ENCODE assay signal across 1 cellular context in the genomic region with DNA sequence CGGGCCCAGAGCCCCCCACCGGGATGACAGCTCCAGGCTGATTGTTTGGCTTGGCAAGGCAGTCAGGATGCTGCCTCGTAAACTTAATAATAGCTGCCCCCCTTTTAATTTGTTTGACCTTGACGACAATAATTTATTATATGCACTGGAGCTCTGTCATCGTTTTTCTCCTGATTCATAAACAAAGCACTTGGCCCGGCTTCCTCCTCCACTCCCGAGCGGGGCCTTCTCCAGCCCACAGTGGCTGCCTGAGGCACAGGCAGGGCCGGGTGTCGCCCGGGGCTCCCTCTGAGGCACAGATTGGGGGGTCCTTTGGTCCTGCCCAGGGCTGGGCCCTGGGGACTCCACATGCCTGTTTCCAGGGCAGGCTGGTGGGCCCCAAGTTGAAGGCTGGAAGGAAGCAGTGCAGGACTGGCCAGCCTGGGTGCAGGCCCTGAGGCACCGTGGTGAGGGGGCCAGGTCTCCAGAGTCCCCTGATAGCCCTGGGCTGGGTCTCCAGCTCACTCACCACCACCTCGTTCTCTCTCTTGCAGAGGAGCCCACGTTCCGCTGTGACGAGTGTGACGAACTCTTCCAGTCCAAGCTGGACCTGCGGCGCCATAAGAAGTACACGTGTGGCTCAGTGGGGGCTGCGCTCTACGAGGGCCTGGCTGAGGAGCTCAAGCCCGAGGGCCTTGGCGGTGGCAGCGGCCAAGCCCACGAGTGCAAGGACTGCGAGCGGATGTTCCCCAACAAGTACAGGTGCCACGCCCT.
TF ChIP-seq lines count a peak whose summit lies in the region.

No MANE protein-coding gene starts in this region.

TF ChIP-seq in HEK293, 187 proteins besides CTCF, POLR2A, EP300 and RAD21 (continued from another document and continues in another):
- TF ChIP-seq ZSCAN23 (tag by site-specific recombination; IDR thresholded peaks at IDR 0.05) (0 out of 2 replicates have a peak, but pooled peaks have one; percentile 47), ZBTB7A (tag by site-specific recombination; IDR thresholded peaks at IDR 0.05; ENCODE audit: low read depth) (no peak), ZXDB (tag by site-specific recombination; IDR thresholded peaks at IDR 0.05) (peak; percentile 95), ZNF335 (tag by site-specific recombination; conservative IDR thresholded peaks at IDR 0.05) (peak; percentile 78), ZNF776 (tag by site-specific recombination; IDR thresholded peaks at IDR 0.05; ENCODE audit: borderline replicate concordance) (no peak), OSR2 (tag by site-specific recombination; IDR thresholded peaks at IDR 0.05) (peak; percentile 97), ZBTB8A (tag by site-specific recombination; IDR thresholded peaks at IDR 0.05) (peak; percentile 86), KLF9 (tag by site-specific recombination; IDR thresholded peaks at IDR 0.05; ENCODE audit: low read depth) (peak; percentile 78), SCRT1 (tag by site-specific recombination; IDR thresholded peaks at IDR 0.05; ENCODE audit: borderline replicate concordance) (no peak), ZIC2 (tag by site-specific recombination; IDR thresholded peaks at IDR 0.05) (peak; percentile 68), ZNF596 (tag by site-specific recombination; IDR thresholded peaks at IDR 0.05) (peak; percentile 66; the same call in 1 of the 2 replicates), ZFP69B (tag by site-specific recombination; IDR thresholded peaks at IDR 0.05) (peak; percentile 83; the same call in 1 of the 2 replicates), ZNF629 (tag by site-specific recombination; IDR thresholded peaks at IDR 0.05) (peak; percentile 87), ZNF404 (tag by site-specific recombination; IDR thresholded peaks at IDR 0.05) (no peak), KLF10 (tag by site-specific recombination; IDR thresholded peaks at IDR 0.05) (peak; percentile 90), OVOL3 (tag by site-specific recombination; IDR thresholded peaks at IDR 0.05) (peak; percentile 76), ZFP41 (tag by site-specific recombination; IDR thresholded peaks at IDR 0.05; ENCODE audit: borderline replicate concordance) (no peak), ZSCAN16 (tag by site-specific recombination; IDR thresholded peaks at IDR 0.05) (peak; percentile 94), KLF16 (tag by site-specific recombination; IDR thresholded peaks at IDR 0.05) (peak; percentile 84), ZNF324 (tag by site-specific recombination; IDR thresholded peaks at IDR 0.05) (peak; percentile 90; the same call in 1 of the 2 replicates), BCL11A (tag by site-specific recombination; IDR thresholded peaks at IDR 0.05; ENCODE audit: low read depth) (peak; percentile 59; the same call in 1 of the 2 replicates), ZBTB17 (tag by site-specific recombination; IDR thresholded peaks at IDR 0.05) (peak; percentile 51; the same call in 1 of the 2 replicates), ZNF501 (tag by site-specific recombination; IDR thresholded peaks at IDR 0.05) (peak; percentile 22; the same call in 1 of the 2 replicates), ZNF624 (tag by site-specific recombination; IDR thresholded peaks at IDR 0.05) (no peak), ZNF561 (tag by site-specific recombination; IDR thresholded peaks at IDR 0.05; ENCODE audit: borderline replicate concordance) (peak; percentile 97), ZNF785 (tag by site-specific recombination; IDR thresholded peaks at IDR 0.05) (no peak), ZFP3 (tag by site-specific recombination; IDR thresholded peaks at IDR 0.05; ENCODE audit: low read depth) (0 out of 2 replicates have a peak, but pooled peaks have one; percentile 19), MZF1 (tag by site-specific recombination; IDR thresholded peaks at IDR 0.05; ENCODE audit: borderline replicate concordance) (peak; percentile 86), ZNF223 (tag by site-specific recombination; IDR thresholded peaks at IDR 0.05) (peak; percentile 63), ZNF660 (tag by site-specific recombination; IDR thresholded peaks at IDR 0.05) (no peak), GFI1B (tag by site-specific recombination; IDR thresholded peaks at IDR 0.05) (peak; percentile 91), ZNF558 (tag by site-specific recombination; IDR thresholded peaks at IDR 0.05) (no peak), ZNF146 (tag by site-specific recombination; IDR thresholded peaks at IDR 0.05) (peak; percentile 14; the same call in 1 of the 2 replicates), ZNF571 (tag by site-specific recombination; IDR thresholded peaks at IDR 0.05) (no peak), ZNF266 (tag by site-specific recombination; IDR thresholded peaks at IDR 0.05; ENCODE audit: low read depth) (peak; percentile 6; the same call in 1 of the 2 replicates)
- TF ChIP-seq, protein P1, sequence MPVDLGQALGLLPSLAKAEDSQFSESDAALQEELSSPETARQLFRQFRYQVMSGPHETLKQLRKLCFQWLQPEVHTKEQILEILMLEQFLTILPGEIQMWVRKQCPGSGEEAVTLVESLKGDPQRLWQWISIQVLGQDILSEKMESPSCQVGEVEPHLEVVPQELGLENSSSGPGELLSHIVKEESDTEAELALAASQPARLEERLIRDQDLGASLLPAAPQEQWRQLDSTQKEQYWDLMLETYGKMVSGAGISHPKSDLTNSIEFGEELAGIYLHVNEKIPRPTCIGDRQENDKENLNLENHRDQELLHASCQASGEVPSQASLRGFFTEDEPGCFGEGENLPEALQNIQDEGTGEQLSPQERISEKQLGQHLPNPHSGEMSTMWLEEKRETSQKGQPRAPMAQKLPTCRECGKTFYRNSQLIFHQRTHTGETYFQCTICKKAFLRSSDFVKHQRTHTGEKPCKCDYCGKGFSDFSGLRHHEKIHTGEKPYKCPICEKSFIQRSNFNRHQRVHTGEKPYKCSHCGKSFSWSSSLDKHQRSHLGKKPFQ (tag by site-specific recombination; IDR thresholded peaks at IDR 0.05) = peak; percentile 74; the same call in 1 of the 2 replicates
- TF ChIP-seq, protein P2, sequence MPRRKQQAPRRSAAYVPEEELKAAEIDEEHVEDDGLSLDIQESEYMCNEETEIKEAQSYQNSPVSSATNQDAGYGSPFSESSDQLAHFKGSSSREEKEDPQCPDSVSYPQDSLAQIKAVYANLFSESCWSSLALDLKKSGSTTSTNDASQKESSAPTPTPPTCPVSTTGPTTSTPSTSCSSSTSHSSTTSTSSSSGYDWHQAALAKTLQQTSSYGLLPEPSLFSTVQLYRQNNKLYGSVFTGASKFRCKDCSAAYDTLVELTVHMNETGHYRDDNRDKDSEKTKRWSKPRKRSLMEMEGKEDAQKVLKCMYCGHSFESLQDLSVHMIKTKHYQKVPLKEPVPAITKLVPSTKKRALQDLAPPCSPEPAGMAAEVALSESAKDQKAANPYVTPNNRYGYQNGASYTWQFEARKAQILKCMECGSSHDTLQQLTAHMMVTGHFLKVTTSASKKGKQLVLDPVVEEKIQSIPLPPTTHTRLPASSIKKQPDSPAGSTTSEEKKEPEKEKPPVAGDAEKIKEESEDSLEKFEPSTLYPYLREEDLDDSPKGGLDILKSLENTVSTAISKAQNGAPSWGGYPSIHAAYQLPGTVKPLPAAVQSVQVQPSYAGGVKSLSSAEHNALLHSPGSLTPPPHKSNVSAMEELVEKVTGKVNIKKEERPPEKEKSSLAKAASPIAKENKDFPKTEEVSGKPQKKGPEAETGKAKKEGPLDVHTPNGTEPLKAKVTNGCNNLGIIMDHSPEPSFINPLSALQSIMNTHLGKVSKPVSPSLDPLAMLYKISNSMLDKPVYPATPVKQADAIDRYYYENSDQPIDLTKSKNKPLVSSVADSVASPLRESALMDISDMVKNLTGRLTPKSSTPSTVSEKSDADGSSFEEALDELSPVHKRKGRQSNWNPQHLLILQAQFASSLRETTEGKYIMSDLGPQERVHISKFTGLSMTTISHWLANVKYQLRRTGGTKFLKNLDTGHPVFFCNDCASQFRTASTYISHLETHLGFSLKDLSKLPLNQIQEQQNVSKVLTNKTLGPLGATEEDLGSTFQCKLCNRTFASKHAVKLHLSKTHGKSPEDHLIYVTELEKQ (tag by site-specific recombination; IDR thresholded peaks at IDR 0.05; ENCODE audit: borderline replicate concordance) = peak; percentile 91; the same call in 1 of the 2 replicates
- TF ChIP-seq, protein P3, sequence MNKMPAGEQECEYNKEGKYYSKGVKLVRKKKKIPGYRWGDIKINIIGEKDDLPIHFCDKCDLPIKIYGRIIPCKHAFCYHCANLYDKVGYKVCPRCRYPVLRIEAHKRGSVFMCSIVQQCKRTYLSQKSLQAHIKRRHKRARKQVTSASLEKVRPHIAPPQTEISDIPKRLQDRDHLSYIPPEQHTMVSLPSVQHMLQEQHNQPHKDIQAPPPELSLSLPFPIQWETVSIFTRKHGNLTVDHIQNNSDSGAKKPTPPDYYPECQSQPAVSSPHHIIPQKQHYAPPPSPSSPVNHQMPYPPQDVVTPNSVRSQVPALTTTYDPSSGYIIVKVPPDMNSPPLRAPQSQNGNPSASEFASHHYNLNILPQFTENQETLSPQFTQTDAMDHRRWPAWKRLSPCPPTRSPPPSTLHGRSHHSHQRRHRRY (tag by site-specific recombination; IDR thresholded peaks at IDR 0.05) = peak; percentile 96
- TF ChIP-seq, protein P4, sequence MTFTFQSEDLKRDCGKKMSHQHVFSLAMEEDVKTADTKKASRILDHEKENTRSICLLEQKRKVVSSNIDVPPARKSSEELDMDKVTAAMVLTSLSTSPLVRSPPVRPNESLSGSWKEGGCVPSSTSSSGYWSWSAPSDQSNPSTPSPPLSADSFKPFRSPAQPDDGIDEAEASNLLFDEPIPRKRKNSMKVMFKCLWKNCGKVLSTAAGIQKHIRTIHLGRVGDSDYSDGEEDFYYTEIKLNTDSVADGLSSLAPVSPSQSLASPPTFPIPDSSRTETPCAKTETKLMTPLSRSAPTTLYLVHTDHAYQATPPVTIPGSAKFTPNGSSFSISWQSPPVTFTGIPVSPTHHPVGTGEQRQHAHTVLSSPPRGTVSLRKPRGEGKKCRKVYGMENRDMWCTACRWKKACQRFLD (tag by site-specific recombination; IDR thresholded peaks at IDR 0.05) = no peak
- TF ChIP-seq, protein P5, sequence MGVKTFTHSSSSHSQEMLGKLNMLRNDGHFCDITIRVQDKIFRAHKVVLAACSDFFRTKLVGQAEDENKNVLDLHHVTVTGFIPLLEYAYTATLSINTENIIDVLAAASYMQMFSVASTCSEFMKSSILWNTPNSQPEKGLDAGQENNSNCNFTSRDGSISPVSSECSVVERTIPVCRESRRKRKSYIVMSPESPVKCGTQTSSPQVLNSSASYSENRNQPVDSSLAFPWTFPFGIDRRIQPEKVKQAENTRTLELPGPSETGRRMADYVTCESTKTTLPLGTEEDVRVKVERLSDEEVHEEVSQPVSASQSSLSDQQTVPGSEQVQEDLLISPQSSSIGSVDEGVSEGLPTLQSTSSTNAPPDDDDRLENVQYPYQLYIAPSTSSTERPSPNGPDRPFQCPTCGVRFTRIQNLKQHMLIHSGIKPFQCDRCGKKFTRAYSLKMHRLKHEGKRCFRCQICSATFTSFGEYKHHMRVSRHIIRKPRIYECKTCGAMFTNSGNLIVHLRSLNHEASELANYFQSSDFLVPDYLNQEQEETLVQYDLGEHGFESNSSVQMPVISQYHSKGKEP (tag by site-specific recombination; IDR thresholded peaks at IDR 0.05) = peak; percentile 96
- TF ChIP-seq, protein P6, sequence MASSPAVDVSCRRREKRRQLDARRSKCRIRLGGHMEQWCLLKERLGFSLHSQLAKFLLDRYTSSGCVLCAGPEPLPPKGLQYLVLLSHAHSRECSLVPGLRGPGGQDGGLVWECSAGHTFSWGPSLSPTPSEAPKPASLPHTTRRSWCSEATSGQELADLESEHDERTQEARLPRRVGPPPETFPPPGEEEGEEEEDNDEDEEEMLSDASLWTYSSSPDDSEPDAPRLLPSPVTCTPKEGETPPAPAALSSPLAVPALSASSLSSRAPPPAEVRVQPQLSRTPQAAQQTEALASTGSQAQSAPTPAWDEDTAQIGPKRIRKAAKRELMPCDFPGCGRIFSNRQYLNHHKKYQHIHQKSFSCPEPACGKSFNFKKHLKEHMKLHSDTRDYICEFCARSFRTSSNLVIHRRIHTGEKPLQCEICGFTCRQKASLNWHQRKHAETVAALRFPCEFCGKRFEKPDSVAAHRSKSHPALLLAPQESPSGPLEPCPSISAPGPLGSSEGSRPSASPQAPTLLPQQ (tag by site-specific recombination; IDR thresholded peaks at IDR 0.05) = peak; percentile 91
- TF ChIP-seq, protein P7, sequence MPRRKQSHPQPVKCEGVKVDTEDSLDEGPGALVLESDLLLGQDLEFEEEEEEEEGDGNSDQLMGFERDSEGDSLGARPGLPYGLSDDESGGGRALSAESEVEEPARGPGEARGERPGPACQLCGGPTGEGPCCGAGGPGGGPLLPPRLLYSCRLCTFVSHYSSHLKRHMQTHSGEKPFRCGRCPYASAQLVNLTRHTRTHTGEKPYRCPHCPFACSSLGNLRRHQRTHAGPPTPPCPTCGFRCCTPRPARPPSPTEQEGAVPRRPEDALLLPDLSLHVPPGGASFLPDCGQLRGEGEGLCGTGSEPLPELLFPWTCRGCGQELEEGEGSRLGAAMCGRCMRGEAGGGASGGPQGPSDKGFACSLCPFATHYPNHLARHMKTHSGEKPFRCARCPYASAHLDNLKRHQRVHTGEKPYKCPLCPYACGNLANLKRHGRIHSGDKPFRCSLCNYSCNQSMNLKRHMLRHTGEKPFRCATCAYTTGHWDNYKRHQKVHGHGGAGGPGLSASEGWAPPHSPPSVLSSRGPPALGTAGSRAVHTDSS (tag by site-specific recombination; IDR thresholded peaks at IDR 0.05) = peak; percentile 50; the same call in 1 of the 2 replicates
- TF ChIP-seq, protein P8, sequence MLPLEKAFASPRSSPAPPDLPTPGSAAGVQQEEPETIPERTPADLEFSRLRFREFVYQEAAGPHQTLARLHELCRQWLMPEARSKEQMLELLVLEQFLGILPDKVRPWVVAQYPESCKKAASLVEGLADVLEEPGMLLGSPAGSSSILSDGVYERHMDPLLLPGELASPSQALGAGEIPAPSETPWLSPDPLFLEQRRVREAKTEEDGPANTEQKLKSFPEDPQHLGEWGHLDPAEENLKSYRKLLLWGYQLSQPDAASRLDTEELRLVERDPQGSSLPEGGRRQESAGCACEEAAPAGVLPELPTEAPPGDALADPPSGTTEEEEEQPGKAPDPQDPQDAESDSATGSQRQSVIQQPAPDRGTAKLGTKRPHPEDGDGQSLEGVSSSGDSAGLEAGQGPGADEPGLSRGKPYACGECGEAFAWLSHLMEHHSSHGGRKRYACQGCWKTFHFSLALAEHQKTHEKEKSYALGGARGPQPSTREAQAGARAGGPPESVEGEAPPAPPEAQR (tag by site-specific recombination; IDR thresholded peaks at IDR 0.05) = 0 out of 2 replicates have a peak, but pooled peaks have one; percentile 35
- TF ChIP-seq, protein P9, sequence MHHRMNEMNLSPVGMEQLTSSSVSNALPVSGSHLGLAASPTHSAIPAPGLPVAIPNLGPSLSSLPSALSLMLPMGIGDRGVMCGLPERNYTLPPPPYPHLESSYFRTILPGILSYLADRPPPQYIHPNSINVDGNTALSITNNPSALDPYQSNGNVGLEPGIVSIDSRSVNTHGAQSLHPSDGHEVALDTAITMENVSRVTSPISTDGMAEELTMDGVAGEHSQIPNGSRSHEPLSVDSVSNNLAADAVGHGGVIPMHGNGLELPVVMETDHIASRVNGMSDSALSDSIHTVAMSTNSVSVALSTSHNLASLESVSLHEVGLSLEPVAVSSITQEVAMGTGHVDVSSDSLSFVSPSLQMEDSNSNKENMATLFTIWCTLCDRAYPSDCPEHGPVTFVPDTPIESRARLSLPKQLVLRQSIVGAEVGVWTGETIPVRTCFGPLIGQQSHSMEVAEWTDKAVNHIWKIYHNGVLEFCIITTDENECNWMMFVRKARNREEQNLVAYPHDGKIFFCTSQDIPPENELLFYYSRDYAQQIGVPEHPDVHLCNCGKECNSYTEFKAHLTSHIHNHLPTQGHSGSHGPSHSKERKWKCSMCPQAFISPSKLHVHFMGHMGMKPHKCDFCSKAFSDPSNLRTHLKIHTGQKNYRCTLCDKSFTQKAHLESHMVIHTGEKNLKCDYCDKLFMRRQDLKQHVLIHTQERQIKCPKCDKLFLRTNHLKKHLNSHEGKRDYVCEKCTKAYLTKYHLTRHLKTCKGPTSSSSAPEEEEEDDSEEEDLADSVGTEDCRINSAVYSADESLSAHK (tag by site-specific recombination; IDR thresholded peaks at IDR 0.05) = peak; percentile 97
